In genomic region chr3:146589899-146590508, GRCh38 we compare ENCODE assay signal across 8 cellular contexts. TPM values are rescaled to one million over a fixed set of nuclear protein-coding genes. Genes with fewer than 3 reads are reported as not detected.
DNase-seq lines count a peak whose midpoint lies in the region; ATAC-seq and TF ChIP-seq lines count a peak whose summit lies in the region.

No MANE protein-coding gene starts in this region.

- DNase-seq in COLO829 (ENCODE audit: low spot score), result peak; percentile 61
- DNase-seq in NCI-H128 (lab: John Stamatoyannopoulos, UW; ENCODE audit: unreplicated experiment), result peak; percentile 1
- peak; percentile 39 for DNase-seq in activated CD8-positive, alpha-beta T cell treated with anti-CD3 and anti-CD28 coated beads, Interleukin-2, amount 10 ng/mL, durations not matched to agents 7 days and 5 days
- DNase-seq in iPS-NIHi11 (ENCODE audit: low spot score), result peak; percentile 27
- DNase-seq in upper lobe of right lung, result no peak
- no peak for DNase-seq in UCSD-AML1 (lab: John Stamatoyannopoulos, UW; ENCODE audit: unreplicated experiment)

- no peak overlapping the region for H3K4me3 Mint-ChIP-seq in activated CD8-positive, alpha-beta T cell treated with anti-CD3 and anti-CD28 coated beads, Interleukin-2, amount 10 ng/mL, durations not matched to agents 7 days and 5 days

- H3K27me3 ChIP-seq in upper lobe of right lung, result no peaks in the 10 kb centered on the region

- no peaks in the 10 kb centered on the region for H3K36me3 Mint-ChIP-seq in activated CD8-positive, alpha-beta T cell treated with anti-CD3 and anti-CD28 coated beads, Interleukin-2, amount 10 ng/mL, durations not matched to agents 7 days and 5 days (ENCODE audit: low read depth)

- intact Hi-C loops in upper lobe of right lung (cut with DNase I), result no loop called here

- H3K27ac ChIP-seq in upper lobe of right lung, result no peak overlapping the region

- peak; percentile 64 for TF ChIP-seq CTCF in upper lobe of right lung (IDR thresholded peaks at IDR 0.05)

- no peaks in the 10 kb centered on the region for H3K36me3 ChIP-seq in upper lobe of right lung

- no peak overlapping the region for H3K27ac Mint-ChIP-seq in activated CD8-positive, alpha-beta T cell treated with anti-CD3 and anti-CD28 coated beads, Interleukin-2, amount 10 ng/mL, durations not matched to agents 7 days and 5 days

- H3K4me1 ChIP-seq in upper lobe of right lung, result no peaks in the 10 kb centered on the region

- no peaks in the 10 kb centered on the region for H3K9me3 Mint-ChIP-seq in activated CD8-positive, alpha-beta T cell treated with anti-CD3 and anti-CD28 coated beads, Interleukin-2, amount 10 ng/mL, durations not matched to agents 7 days and 5 days (ENCODE audit: insufficient read depth)

- POLR2A ChIA-PET in activated CD8-positive, alpha-beta T cell treated with anti-CD3 and anti-CD28 coated beads, Interleukin-2, amount 10 ng/mL, durations not matched to agents 7 days and 5 days (lab: Charles Lee), result no interaction called here

- H3K9me3 ChIP-seq in upper lobe of right lung, result no peaks in the 10 kb centered on the region

- no peaks in the 10 kb centered on the region for H3K4me1 Mint-ChIP-seq in activated CD8-positive, alpha-beta T cell treated with anti-CD3 and anti-CD28 coated beads, Interleukin-2, amount 10 ng/mL, durations not matched to agents 7 days and 5 days (ENCODE audit: low read depth)

- H3K4me3 ChIP-seq in upper lobe of right lung, result no peak overlapping the region

- CTCF ChIA-PET in activated CD8-positive, alpha-beta T cell treated with anti-CD3 and anti-CD28 coated beads, Interleukin-2, amount 10 ng/mL, durations not matched to agents 7 days and 5 days (lab: Charles Lee), result interaction anchor here (1.2 to 1.9 kb wide), 8 partner anchors 9 to 525 kb away, joined by 3 to 11 read pairs (median 4); no protein-coding TSS in a partner anchor

- H3K27me3 Mint-ChIP-seq in activated CD8-positive, alpha-beta T cell treated with anti-CD3 and anti-CD28 coated beads, Interleukin-2, amount 10 ng/mL, durations not matched to agents 7 days and 5 days (ENCODE audit: low read depth), result peaks cover 27% of the 10 kb centered on the region

- ATAC-seq in GM19351 (IDR thresholded peaks at IDR 0.05; ENCODE audit: unreplicated experiment) (peak; percentile 75), upper lobe of right lung (peak; percentile 58), HG02678 (IDR thresholded peaks at IDR 0.05; ENCODE audit: unreplicated experiment) (no peak)
- no peak for ATAC-seq in activated CD8-positive, alpha-beta T cell treated with anti-CD3 and anti-CD28 coated beads, Interleukin-2, amount 10 ng/mL, durations not matched to agents 7 days and 5 days

RNA-seq across cellular contexts. Expression of gene PLSCR5, which starts 15.1 kb away (rescaled TPM):
- total RNA-seq in activated CD8-positive, alpha-beta T cell treated with anti-CD3 and anti-CD28 coated beads, Interleukin-2, amount 10 ng/mL, durations not matched to agents 7 days and 5 days, result not detected
- not detected for total RNA-seq in upper lobe of right lung

RNA-seq across cellular contexts. Expression of gene PLSCR1, which starts 45.6 kb away (rescaled TPM):
- total RNA-seq in activated CD8-positive, alpha-beta T cell treated with anti-CD3 and anti-CD28 coated beads, Interleukin-2, amount 10 ng/mL, durations not matched to agents 7 days and 5 days, result 100 to 1,000 TPM; 164 to 177 TPM
- 165 TPM for total RNA-seq in upper lobe of right lung

Comparison
In these comparisons a context has a peak if more than half of its experiments do, and no peak if none do; other contexts are left out.
1. DNase-seq: peak in COLO829 (single experiment), NCI-H128 (single experiment), activated CD8-positive, alpha-beta T cell treated with anti-CD3 and anti-CD28 coated beads, Interleukin-2, amount 10 ng/mL, durations not matched to agents 7 days and 5 days (single experiment) and iPS-NIHi11 (single experiment); none in upper lobe of right lung (single experiment) and UCSD-AML1 (single experiment).
2. ATAC-seq: peak in GM19351 (single experiment) and upper lobe of right lung (single experiment); none in activated CD8-positive, alpha-beta T cell treated with anti-CD3 and anti-CD28 coated beads, Interleukin-2, amount 10 ng/mL, durations not matched to agents 7 days and 5 days (single experiment) and HG02678 (single experiment).